ENCODE assay signal across 8 cellular contexts in the genomic region with DNA sequence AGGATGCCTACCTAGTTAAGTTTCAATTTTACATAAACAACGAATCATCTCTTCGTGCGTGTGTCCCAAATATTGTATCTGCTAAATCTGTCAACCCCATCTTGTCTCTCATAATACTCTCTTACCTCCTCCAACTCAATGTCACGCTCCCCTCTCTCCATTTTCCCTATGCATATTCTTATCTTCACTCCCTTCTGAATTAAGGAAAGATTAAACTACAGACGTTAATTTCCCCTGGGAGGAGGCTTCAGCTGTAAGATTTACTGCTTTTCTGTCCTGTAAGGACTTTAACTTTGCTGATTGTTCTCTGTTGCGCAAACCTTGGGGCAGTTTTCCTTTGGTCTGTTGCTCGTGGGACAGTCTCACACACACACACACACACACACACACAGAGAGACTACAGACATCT. TPM values are rescaled to one million over a fixed set of nuclear protein-coding genes. Genes with fewer than 3 reads are reported as not detected.
DNase-seq lines count a peak whose midpoint lies in the region; ATAC-seq lines count a peak whose summit lies in the region.

No MANE protein-coding gene starts in this region.

- H3K27me3 Mint-ChIP-seq in immature natural killer cell (ENCODE audit: low read depth in 3 of 3) = peaks cover 0 to 10% (median 0%) of the 10 kb centered on the region in 3 donors

- peak overlapping the region; percentile 87 to 96 (median 92) for H3K4me3 Mint-ChIP-seq in immature natural killer cell

- DNase-seq in NCI-H2107 treated with DMSO at 0.1 percent for 48 hours (lab: John Stamatoyannopoulos, UW; ENCODE audit: unreplicated experiment) = peak; percentile 35
- DNase-seq in NCI-H2107 (lab: John Stamatoyannopoulos, UW) = no peak
- DNase-seq in astrocyte of the hippocampus (ENCODE audit: low read depth, low spot score) = peak; percentile 22
- DNase-seq in immature natural killer cell = peak in 1 of 3 donors; percentile 12
- DNase-seq in smooth muscle cell of the brain vasculature (ENCODE audit: low read depth, low spot score) = peak; percentile 4
- no peak for DNase-seq in NCI-H128 (lab: John Stamatoyannopoulos, UW; ENCODE audit: unreplicated experiment)

- H3K27ac ChIP-seq in KOPT-K1 (ENCODE audit: low read depth, low read length, poor library complexity, severe bottlenecking) = peak overlapping the region; percentile 87

- no peaks in the 10 kb centered on the region for H3K36me3 ChIP-seq in KOPT-K1 (ENCODE audit: insufficient read depth, low read length)

- ATAC-seq in HG03439 (IDR thresholded peaks at IDR 0.05; ENCODE audit: unreplicated experiment) = no peak

- no peaks in the 10 kb centered on the region for H3K36me3 Mint-ChIP-seq in immature natural killer cell

- H3K4me1 Mint-ChIP-seq in immature natural killer cell = peaks cover 18 to 30% of the 10 kb centered on the region in 2 donors

- peak overlapping the region; percentile 89 to 97 (median 95) for H3K27ac Mint-ChIP-seq in immature natural killer cell

- no peaks in the 10 kb centered on the region for H3K9me3 ChIP-seq in KOPT-K1 (ENCODE audit: insufficient read depth, low read length, poor library complexity, severe bottlenecking)

- H3K9me3 Mint-ChIP-seq in immature natural killer cell = no peaks in the 10 kb centered on the region

RNA-seq across cellular contexts. Expression of gene ABCB7, which starts 0.5 kb away (rescaled TPM):
- 10 to 100 TPM in 2 of 3 donors, 1 to 10 TPM in 1; 9.5 to 12.9 (median 12.7) TPM for polyA plus RNA-seq in immature natural killer cell

Comparison
In these comparisons a context has a peak if more than half of its experiments do, and no peak if none do; other contexts are left out.
1. DNase-seq: peak in NCI-H2107 treated with DMSO at 0.1 percent for 48 hours (single experiment), astrocyte of the hippocampus (single experiment) and smooth muscle cell of the brain vasculature (single experiment); none in NCI-H2107 (single experiment) and NCI-H128 (single experiment).